In genomic region chr10:44835300-44835699, GRCh38 we compare ENCODE assay signal across 26 cellular contexts.
"Had no signal": no experiment of that assay in that cellular context is flagged by ENCODE, and none has a peak within 500 bp of the region (broad histone marks: within the 10 kb centered on the region; RNA-seq: fewer than 3 reads in every experiment).

No MANE protein-coding gene starts in this region.

- H3K27ac ChIP-seq: ascending aorta, breast epithelium, cardiac muscle cell, coronary artery, dorsolateral prefrontal cortex, foreskin keratinocyte, gastrocnemius medialis, heart left ventricle, VCaP had no signal

- H3K9me3 ChIP-seq: ascending aorta, breast epithelium, gastrocnemius medialis, heart left ventricle had no signal

- H3K36me3 ChIP-seq: ascending aorta, breast epithelium, cardiac muscle cell, gastrocnemius medialis, heart left ventricle had no signal

- DNase-seq: activated CD4-positive, alpha-beta memory T cell treated with anti-CD3 and anti-CD28 coated beads, Interleukin-2, amount 10 ng/mL, durations not matched to agents 7 days and 5 days; activated CD4-positive, alpha-beta T cell treated with anti-CD3 and anti-CD28 coated beads for 1 hour; activated CD4-positive, alpha-beta T cell treated with anti-CD3 and anti-CD28 coated beads for 4 hours; activated CD4-positive, alpha-beta T cell treated with anti-CD3 and anti-CD28 coated beads, Interleukin-2, amount 10 ng/mL, durations not matched to agents 7 days and 5 days; activated CD4-positive, alpha-beta T cell treated with anti-CD3 and anti-CD28 coated beads, Interleukin-2, amount 50 U/mL, for 4 hours; activated CD8-positive, alpha-beta memory T cell treated with anti-CD3 and anti-CD28 coated beads, Interleukin-2, amount 50 U/mL, for 48 hours; activated gamma-delta T cell; activated naive CD4-positive, alpha-beta T cell; activated naive CD4-positive, alpha-beta T cell treated with anti-CD3 and anti-CD28 coated beads, Interleukin-2, amount 10 ng/mL, durations not matched to agents 7 days and 5 days; activated naive CD8-positive, alpha-beta T cell treated with anti-CD3 and anti-CD28 coated beads, Interleukin-2, amount 10 ng/mL, durations not matched to agents 7 days and 5 days; activated T-cell treated with anti-CD3 and anti-CD28 coated beads for 4 hours; activated T-cell treated with anti-CD3 and anti-CD28 coated beads, Interleukin-2, amount 50 U/mL, for 24 hours; activated T-cell treated with anti-CD3 and anti-CD28 coated beads, Interleukin-2, amount 50 U/mL, for 72 hours; dorsolateral prefrontal cortex; effector memory CD4-positive, alpha-beta T cell; endodermal cell; foreskin keratinocyte; gastrocnemius medialis; glutamatergic neuron; heart left ventricle; T-helper 2 cell had no signal

- H3K4me3 ChIP-seq: ascending aorta, breast epithelium, cardiac muscle cell, coronary artery, dorsolateral prefrontal cortex, gastrocnemius medialis, heart left ventricle had no signal

- H3K4me1 ChIP-seq: ascending aorta, breast epithelium, gastrocnemius medialis, heart left ventricle had no signal

- H3K27me3 ChIP-seq: ascending aorta, breast epithelium, cardiac muscle cell, dorsolateral prefrontal cortex, foreskin keratinocyte, gastrocnemius medialis, heart left ventricle had no signal
